21 cellular contexts compared by ENCODE assay signal in genomic region chr5:142545653-142546322, GRCh38.
A peak's percentile ranks its signal among the peaks of the same experiment; 100 is the strongest.
DNase-seq lines count a peak whose midpoint lies in the region; ATAC-seq and TF ChIP-seq lines count a peak whose summit lies in the region.
"Had no signal": no experiment of that assay in that cellular context is flagged by ENCODE, and none has a peak within 500 bp of the region (broad histone marks: within the 10 kb centered on the region; RNA-seq: fewer than 3 reads in every experiment).

No MANE protein-coding gene starts in this region.

- no peak overlapping the region for H2AFZ ChIP-seq in mesenchymal stem cell (ENCODE audit: low read depth, low read length)

- peak overlapping the region; percentile 82 for H2BK120ac ChIP-seq in mesenchymal stem cell (ENCODE audit: low read depth, low read length)

- H2BK5ac ChIP-seq in mesenchymal stem cell (ENCODE audit: low read depth, low read length, poor library complexity, severe bottlenecking) = no peak overlapping the region

- H3K27me3 ChIP-seq in left ventricle myocardium inferior (ENCODE audit: low read depth) (no peaks in the 10 kb centered on the region), mesenchymal stem cell (ENCODE audit: control insufficient read depth in 1 of 2, insufficient read depth in 1 of 2, low read length in 2 of 2) (no peaks in the 10 kb centered on the region), aorta (ENCODE audit: control insufficient read depth in 1 of 2, insufficient read depth in 2 of 2, low read length in 1 of 2) (no peaks in the 10 kb centered on the region), BE2C (no peaks in the 10 kb centered on the region)
- H3K27me3 ChIP-seq: cardiac muscle cell, foreskin keratinocyte had no signal

- no peak overlapping the region for H3K14ac ChIP-seq in mesenchymal stem cell (ENCODE audit: low read length in 2 of 2)

- H2BK12ac ChIP-seq in mesenchymal stem cell (ENCODE audit: low read length in 2 of 2) = peak overlapping the region; percentile 76 to 90

- H3K18ac ChIP-seq in mesenchymal stem cell (ENCODE audit: low read depth in 1 of 2, low read length in 2 of 2) = peak overlapping the region; percentile 46 to 84

- ATAC-seq in left cardiac atrium (no peak), aorta (ENCODE audit: low FRiP score) (no peak), GM19328 (IDR thresholded peaks at IDR 0.05; ENCODE audit: unreplicated experiment) (no peak)
- ATAC-seq: foreskin keratinocyte, HCT116, natural killer cell, psoas muscle, T-cell had no signal

- H3K36me3 ChIP-seq in left ventricle myocardium inferior (no peaks in the 10 kb centered on the region), mesenchymal stem cell (ENCODE audit: control insufficient read depth in 1 of 2, insufficient read depth in 2 of 2, low read depth in 1 of 2, low read length in 2 of 2) (no peaks in the 10 kb centered on the region), aorta (ENCODE audit: control insufficient read depth in 1 of 2, insufficient read depth in 2 of 2, low read length in 1 of 2) (no peaks in the 10 kb centered on the region), BE2C (no peaks in the 10 kb centered on the region)
- H3K36me3 ChIP-seq: cardiac muscle cell had no signal

- no peak overlapping the region for H3K4me3 ChIP-seq in left ventricle myocardium inferior
- H3K4me3 ChIP-seq in coronary artery = no peak overlapping the region
- H3K4me3 ChIP-seq in mesenchymal stem cell (ENCODE audit: insufficient read depth in 1 of 2, low read depth in 1 of 2, low read length in 2 of 2) = no peak overlapping the region
- no peak overlapping the region for H3K4me3 ChIP-seq in aorta (ENCODE audit: low read length in 2 of 2)
- no peak overlapping the region for H3K4me3 ChIP-seq in BE2C (ENCODE audit: low read depth, low read length)
- H3K4me3 ChIP-seq: cardiac muscle cell, psoas muscle had no signal

- TF ChIP-seq CTCF in left ventricle myocardium inferior (IDR thresholded peaks at IDR 0.05; ENCODE audit: borderline replicate concordance) = no peak
- no peak for TF ChIP-seq CTCF in coronary artery (IDR thresholded peaks at IDR 0.05)
- TF ChIP-seq CTCF in BE2C (IDR thresholded peaks at IDR 0.05; ENCODE audit: low read depth, low read length) = no peak

- H3K9me3 ChIP-seq in left ventricle myocardium inferior (replicated peaks) = no peaks in the 10 kb centered on the region
- H3K9me3 ChIP-seq in mesenchymal stem cell (ENCODE audit: control insufficient read depth, low read length) = no peaks in the 10 kb centered on the region
- no peaks in the 10 kb centered on the region for H3K9me3 ChIP-seq in aorta (ENCODE audit: control insufficient read depth, low read length)
- no peaks in the 10 kb centered on the region for H3K9me3 ChIP-seq in BE2C
- H3K9me3 ChIP-seq: psoas muscle had no signal

- no peak overlapping the region for H3K23ac ChIP-seq in mesenchymal stem cell (ENCODE audit: low read length in 2 of 2)

- peak overlapping the region; percentile 25 to 91 for H3K4ac ChIP-seq in mesenchymal stem cell (ENCODE audit: low read depth in 1 of 2, low read length in 2 of 2)

- no peak overlapping the region for H2AK5ac ChIP-seq in mesenchymal stem cell (ENCODE audit: low read length, severe bottlenecking)

- no peak overlapping the region for H2BK15ac ChIP-seq in mesenchymal stem cell (ENCODE audit: low read depth, poor library complexity, severe bottlenecking)

- H3K4me1 ChIP-seq in left ventricle myocardium inferior (peaks cover 75% of the 10 kb centered on the region), mesenchymal stem cell (ENCODE audit: control insufficient read depth, insufficient read depth, low read depth, low read length) (peaks cover 6% of the 10 kb centered on the region), aorta (ENCODE audit: control insufficient read depth in 1 of 2, insufficient read depth in 2 of 2, low read length in 2 of 2) (peaks cover 2 to 6% of the 10 kb centered on the region in 2 donors), BE2C (peaks cover 18% of the 10 kb centered on the region)
- H3K4me1 ChIP-seq: psoas muscle had no signal

- no peak overlapping the region for H3K9ac ChIP-seq in mesenchymal stem cell (ENCODE audit: low read length)

- H4K91ac ChIP-seq in mesenchymal stem cell (ENCODE audit: low read length) = peak overlapping the region; percentile 71

- intact Hi-C loops in left ventricle myocardium inferior (cut with micrococcal nuclease) (loop anchor here (10.0 kb wide), 1 partner anchor 191 kb away; no protein-coding TSS in a partner anchor), left cardiac atrium (cut with DNase I) (loop anchor here (5.0 to 10.0 kb wide), 2 partner anchors 221 to 228 kb away; partner anchors contain the start of gene SPRY4 (in 1 of the 2)), aorta (cut with DNase I) (loop anchor here (5.0 to 10.0 kb wide), 5 partner anchors 181 to 393 kb away; partner anchors contain the start of gene SPRY4 (in 1 of the 2))

- H4K8ac ChIP-seq in mesenchymal stem cell (ENCODE audit: low read length) = peak overlapping the region; percentile 33

- DNase-seq in left ventricle myocardium inferior = no peak
- no peak for DNase-seq in left cardiac atrium
- no peak for DNase-seq in coronary artery (ENCODE audit: low spot score)
- peak; percentile 95 for DNase-seq in mesenchymal stem cell
- no peak for DNase-seq in aorta
- no peak for DNase-seq in BE2C
- DNase-seq in NCI-H187 (lab: John Stamatoyannopoulos, UW) = no peak
- DNase-seq: activated CD4-positive, alpha-beta memory T cell treated with anti-CD3 and anti-CD28 coated beads for 36 hours; activated T-cell treated with anti-CD3 and anti-CD28 coated beads, Interleukin-2, amount 50 U/mL, for 24 hours; CD8-positive, alpha-beta memory T cell; DND-41; natural killer cell; NCI-H1694; NCI-H446; psoas muscle; stimulated activated naive CD4-positive, alpha-beta T cell treated with Interleukin-2 at 50 U/mL for 16 hours; T-cell had no signal

- H3K27ac ChIP-seq in left ventricle myocardium inferior (replicated peaks) (peak overlapping the region; percentile 91), coronary artery (peak overlapping the region; percentile 46 to 70), mesenchymal stem cell (ENCODE audit: low read length, poor library complexity, severe bottlenecking) (no peak overlapping the region), aorta (ENCODE audit: low read depth in 1 of 2, low read length in 2 of 2) (peak overlapping the region; percentile 2 to 78)
- H3K27ac ChIP-seq: cardiac muscle cell, foreskin keratinocyte, psoas muscle had no signal

- 100% methylated on average over 1 of the region's 3 CpGs for WGBS in mesenchymal stem cell
- 50 to 53% methylated on average over 3 of the region's 3 CpGs for WGBS in aorta, 2 donors

- H3K4me2 ChIP-seq in mesenchymal stem cell (ENCODE audit: low read length, poor library complexity, severe bottlenecking) = no peak overlapping the region

- H3K79me1 ChIP-seq in mesenchymal stem cell (replicated peaks; ENCODE audit: low read length, poor library complexity, severe bottlenecking) = no peaks in the 10 kb centered on the region
